28 cellular contexts compared by ENCODE assay signal in the genomic region with DNA sequence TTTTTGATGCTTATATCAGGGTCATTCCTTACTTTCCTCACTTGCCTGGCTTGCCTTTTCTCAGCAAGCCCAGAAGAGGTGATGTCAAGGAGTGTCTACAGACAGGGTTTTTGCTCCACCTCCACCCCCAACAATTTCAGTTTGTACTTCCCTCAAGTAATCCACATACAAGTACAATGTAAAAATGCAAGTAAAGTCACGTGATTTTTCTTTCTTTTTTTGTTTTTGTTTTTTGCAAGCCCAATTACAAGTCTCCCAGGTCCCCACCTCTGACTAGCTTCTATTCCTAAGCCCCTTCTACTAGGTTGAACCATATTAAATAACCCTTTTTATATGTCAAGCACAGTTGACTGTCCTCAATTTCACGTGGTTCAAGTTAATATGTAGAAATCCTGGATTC.
"Had no signal": no experiment of that assay in that cellular context is flagged by ENCODE, and none has a peak within 500 bp of the region (broad histone marks: within the 10 kb centered on the region; RNA-seq: fewer than 3 reads in every experiment).

No MANE protein-coding gene starts in this region.

- FAIRE-seq: colon, endometrium, endothelial cell of umbilical vein, frontal cortex had no signal

- H3K4me1 ChIP-seq: colonic mucosa, esophagus muscularis mucosa, esophagus squamous epithelium, foreskin keratinocyte, gastrocnemius medialis, gastroesophageal sphincter, heart left ventricle, heart right ventricle had no signal

- DNase-seq: colonic mucosa; cortex of kidney; dermis blood vessel endothelial cell; dorsolateral prefrontal cortex; effector CD4-positive, alpha-beta T cell; effector CD8-positive, alpha-beta T cell; effector memory CD4-positive, alpha-beta T cell; effector memory CD8-positive, alpha-beta T cell; endodermal cell; erythroblast; esophagus squamous epithelium; foreskin fibroblast; foreskin keratinocyte; foreskin melanocyte; gastrocnemius medialis; glutamatergic neuron; head of caudate nucleus; heart left ventricle; heart right ventricle had no signal

- H3K36me3 ChIP-seq: colonic mucosa, esophagus muscularis mucosa, esophagus squamous epithelium, gastrocnemius medialis, gastroesophageal sphincter, heart left ventricle, heart right ventricle had no signal

- H3K9me3 ChIP-seq: colonic mucosa, esophagus muscularis mucosa, esophagus squamous epithelium, gastrocnemius medialis, gastroesophageal sphincter, heart left ventricle, heart right ventricle had no signal

- H3K4me3 ChIP-seq: colonic mucosa, coronary artery, dorsolateral prefrontal cortex, esophagus muscularis mucosa, esophagus squamous epithelium, gastrocnemius medialis, gastroesophageal sphincter, heart left ventricle, heart right ventricle had no signal

- ATAC-seq: effector memory CD8-positive, alpha-beta T cell; esophagus mucosa; foreskin keratinocyte; gastrocnemius medialis; gastroesophageal sphincter; heart left ventricle; heart right ventricle had no signal

- H3K27ac ChIP-seq: colonic mucosa, coronary artery, dorsolateral prefrontal cortex, epithelial cell of prostate, esophagus muscularis mucosa, esophagus squamous epithelium, foreskin keratinocyte, gastrocnemius medialis, gastroesophageal sphincter, heart left ventricle, heart right ventricle had no signal

- H3K27me3 ChIP-seq: colonic mucosa, esophagus muscularis mucosa, esophagus squamous epithelium, foreskin keratinocyte, gastrocnemius medialis, gastroesophageal sphincter, heart left ventricle, heart right ventricle had no signal
